ENCODE assay signal across 27 cellular contexts in genomic region chr19:5302396-5302795, GRCh38.
"Had no signal": no experiment of that assay in that cellular context is flagged by ENCODE, and none has a peak within 500 bp of the region (broad histone marks: within the 10 kb centered on the region; RNA-seq: fewer than 3 reads in every experiment).

No MANE protein-coding gene starts in this region.

- H3K27ac ChIP-seq: adrenal gland, breast epithelium, Peyer's patch, RWPE1, SJSA1 had no signal

- H3K4me3 ChIP-seq: adrenal gland, breast epithelium, Peyer's patch, SJSA1 had no signal

- H3K4me1 ChIP-seq: adrenal gland, breast epithelium, Peyer's patch, SJSA1 had no signal

- ATAC-seq: activated CD8-positive, alpha-beta T cell treated with anti-CD3 and anti-CD28 coated beads, Interleukin-2, amount 10 ng/mL, durations not matched to agents 7 days and 5 days; WTC11 had no signal

- H3K36me3 Mint-ChIP-seq: activated naive CD8-positive, alpha-beta T cell treated with anti-CD3 and anti-CD28 coated beads, Interleukin-2, amount 10 ng/mL, durations not matched to agents 7 days and 5 days had no signal

- H3K36me3 ChIP-seq: adrenal gland, breast epithelium, Peyer's patch, SJSA1 had no signal

- H3K4me1 Mint-ChIP-seq: activated naive CD8-positive, alpha-beta T cell treated with anti-CD3 and anti-CD28 coated beads, Interleukin-2, amount 10 ng/mL, durations not matched to agents 7 days and 5 days had no signal

- H3K9me3 ChIP-seq: adrenal gland, breast epithelium, Peyer's patch, SJSA1 had no signal

- H3K9me3 Mint-ChIP-seq: T-helper 1 cell treated with Interleukin-12 subunit alpha and Interleukin-12 subunit beta and Interleukin-4 antibody, amounts not matched to agents 30 μg/mL and 1 μg/mL, for 36 hours; WTC11 had no signal

- H3K27me3 ChIP-seq: adrenal gland, breast epithelium, Peyer's patch, SJSA1 had no signal

- H3K4me3 Mint-ChIP-seq: activated CD8-positive, alpha-beta T cell treated with anti-CD3 and anti-CD28 coated beads, Interleukin-2, amount 10 ng/mL, durations not matched to agents 7 days and 5 days; activated naive CD8-positive, alpha-beta T cell treated with anti-CD3 and anti-CD28 coated beads, Interleukin-2, amount 10 ng/mL, durations not matched to agents 7 days and 5 days; T-helper 1 cell treated with Interleukin-12 subunit alpha and Interleukin-12 subunit beta and Interleukin-4 antibody, amounts not matched to agents 30 μg/mL and 1 μg/mL, for 36 hours; WTC11 had no signal

- DNase-seq: activated CD4-positive, alpha-beta T cell treated with anti-CD3 and anti-CD28 coated beads for 48 hours; activated CD4-positive, alpha-beta T cell treated with anti-CD3 and anti-CD28 coated beads, Interleukin-2, amount 50 U/mL, for 4 hours; activated CD4-positive, CD25-positive, alpha-beta regulatory T cell treated with anti-CD3 and anti-CD28 coated beads, Interleukin-2, amount 50 U/mL, for 72 hours; activated CD8-positive, alpha-beta memory T cell treated with anti-CD3 and anti-CD28 coated beads, Interleukin-2, amount 50 U/mL, for 48 hours; activated CD8-positive, alpha-beta T cell treated with anti-CD3 and anti-CD28 coated beads, Interleukin-2, amount 10 ng/mL, durations not matched to agents 7 days and 5 days; activated naive CD4-positive, alpha-beta T cell treated with anti-CD3 and anti-CD28 coated beads, Interleukin-2, amount 50 U/mL, for 16 hours; activated naive CD8-positive, alpha-beta T cell treated with anti-CD3 and anti-CD28 coated beads, Interleukin-2, amount 10 ng/mL, durations not matched to agents 7 days and 5 days; activated T-cell treated with anti-CD3 and anti-CD28 coated beads, Interleukin-2, amount 50 U/mL, for 1 hour; adrenal gland; anterior cingulate cortex; central memory CD4-positive, alpha-beta T cell; Kasumi-1; KBM-7; NCI-H1048; NCI-H146; NCI-H187 treated with DMSO at 0.1 percent for 48 hours; NCI-H2081 treated with DMSO at 0.1 percent for 48 hours; NCI-H446 treated with DMSO at 0.1 percent for 48 hours; NCI-H524 treated with DMSO at 0.1 percent for 48 hours; NCI-H748 treated with DMSO at 0.1 percent for 48 hours; Peyer's patch; Right ventricle myocardium superior had no signal

- H3K27ac Mint-ChIP-seq: activated CD8-positive, alpha-beta T cell treated with anti-CD3 and anti-CD28 coated beads, Interleukin-2, amount 10 ng/mL, durations not matched to agents 7 days and 5 days; activated naive CD8-positive, alpha-beta T cell treated with anti-CD3 and anti-CD28 coated beads, Interleukin-2, amount 10 ng/mL, durations not matched to agents 7 days and 5 days; T-helper 1 cell treated with Interleukin-12 subunit alpha and Interleukin-12 subunit beta and Interleukin-4 antibody, amounts not matched to agents 30 μg/mL and 1 μg/mL, for 36 hours; WTC11 had no signal
